Comparison of ENCODE assay signal across 1 cellular context in genomic region chr9:114653556-114654159, GRCh38.
TF ChIP-seq lines count a peak whose summit lies in the region.

No MANE protein-coding gene starts in this region.

TF ChIP-seq in HepG2, 621 proteins besides CTCF, POLR2A, EP300 and RAD21 (continued from another document):
- TF ChIP-seq PBX2 (CRISPR knock-in tag; IDR thresholded peaks at IDR 0.05) (no peak), ZGPAT (CRISPR knock-in tag; IDR thresholded peaks at IDR 0.05) (0 out of 2 replicates have a peak, but pooled peaks have one; percentile 16), STAG1 (CRISPR knock-in tag; IDR thresholded peaks at IDR 0.05) (peak; percentile 92), ZNF275 (CRISPR knock-in tag; IDR thresholded peaks at IDR 0.05; ENCODE audit: borderline replicate concordance) (no peak), ZFYVE20 (CRISPR knock-in tag; IDR thresholded peaks at IDR 0.05; ENCODE audit: borderline replicate concordance, low read depth) (no peak), ZNF12 (CRISPR knock-in tag; IDR thresholded peaks at IDR 0.05) (no peak), RARG (CRISPR knock-in tag; IDR thresholded peaks at IDR 0.05; ENCODE audit: low read depth) (no peak), LCORL (IDR thresholded peaks at IDR 0.05) (no peak), LCORL (CRISPR knock-in tag; IDR thresholded peaks at IDR 0.05) (no peak), ZNF530 (CRISPR knock-in tag; IDR thresholded peaks at IDR 0.05; ENCODE audit: low read depth) (no peak), ZNF841 (CRISPR knock-in tag; IDR thresholded peaks at IDR 0.05; ENCODE audit: borderline replicate concordance) (no peak), HNF1B (CRISPR knock-in tag; IDR thresholded peaks at IDR 0.05) (no peak), KLF13 (CRISPR knock-in tag; IDR thresholded peaks at IDR 0.05) (no peak), ZNF766 (CRISPR knock-in tag; IDR thresholded peaks at IDR 0.05; ENCODE audit: borderline replicate concordance) (no peak), ZNF878 (CRISPR knock-in tag; IDR thresholded peaks at IDR 0.05) (no peak), ZNF777 (CRISPR knock-in tag; IDR thresholded peaks at IDR 0.05) (no peak), MBNL3 (CRISPR knock-in tag; conservative IDR thresholded peaks at IDR 0.05) (no peak), ZNF414 (CRISPR knock-in tag; IDR thresholded peaks at IDR 0.05) (no peak), PAF1 (CRISPR knock-in tag; IDR thresholded peaks at IDR 0.05) (no peak), ZFP41 (CRISPR knock-in tag; IDR thresholded peaks at IDR 0.05; ENCODE audit: borderline replicate concordance) (no peak), DZIP1 (CRISPR knock-in tag; IDR thresholded peaks at IDR 0.05) (no peak), MNT (IDR thresholded peaks at IDR 0.05) (no peak)
